In genomic region chr10:132330486-132330833, GRCh38 we compare ENCODE assay signal across 8 cellular contexts. TPM values are rescaled to one million over a fixed set of nuclear protein-coding genes. Genes with fewer than 3 reads are reported as not detected.
A peak's percentile ranks its signal among the peaks of the same experiment; 100 is the strongest.
DNase-seq lines count a peak whose midpoint lies in the region; ATAC-seq, FAIRE-seq and TF ChIP-seq lines count a peak whose summit lies in the region.

No MANE protein-coding gene starts in this region.

- intact Hi-C loops in colonic mucosa (cut with DNase I): no loop called here

- H3K4me3 ChIP-seq in CD4-positive, CD25-positive, alpha-beta regulatory T cell (ENCODE audit: low read depth, low read length): peak overlapping the region; percentile 84
- H3K4me3 ChIP-seq in MG63 (peak overlapping the region; percentile 99), colonic mucosa (peak overlapping the region; percentile 82)

- FAIRE-seq in GM12891 (lab: Jason Lieb, UNC): no peak

- H3K4me1 Mint-ChIP-seq in CD4-positive, CD25-positive, alpha-beta regulatory T cell: peaks cover 26 to 58% (median 37%) of the 10 kb centered on the region in 4 donors
- H3K4me1 Mint-ChIP-seq in nephron progenitor cell: peaks cover 57% of the 10 kb centered on the region

- no peak for TF ChIP-seq CTCF in colonic mucosa (IDR thresholded peaks at IDR 0.05)
- TF ChIP-seq CTCF in nephron progenitor cell (IDR thresholded peaks at IDR 0.05): no peak

- no peak overlapping the region for H3K9ac ChIP-seq in colonic mucosa (ENCODE audit: low read depth in 2 of 2, low read length in 2 of 2)

- no peak for TF ChIP-seq POLR2A in GM12891 (IDR thresholded peaks at IDR 0.05; ENCODE audit: low read depth, low read length)

- ATAC-seq in CD4-positive, CD25-positive, alpha-beta regulatory T cell (ENCODE audit: low read depth in 2 of 2): no peak
- no peak for ATAC-seq in HG03159 (IDR thresholded peaks at IDR 0.05; ENCODE audit: unreplicated experiment)
- ATAC-seq in HG02970 (IDR thresholded peaks at IDR 0.05; ENCODE audit: low FRiP score, unreplicated experiment): no peak

- no peak for DNase-seq in CD4-positive, CD25-positive, alpha-beta regulatory T cell
- DNase-seq in MG63 (no peak), colonic mucosa (no peak), nephron progenitor cell (no peak), SIG-M5 (lab: John Stamatoyannopoulos, UW) (no peak), GM12891 (ENCODE audit: insufficient read length, low spot score) (no peak)

- no peaks in the 10 kb centered on the region for H3K9me3 ChIP-seq in CD4-positive, CD25-positive, alpha-beta regulatory T cell (ENCODE audit: control insufficient read depth in 2 of 2, low read length in 2 of 2)
- H3K9me3 ChIP-seq in MG63 (no peaks in the 10 kb centered on the region), colonic mucosa (no peaks in the 10 kb centered on the region)

- no peaks in the 10 kb centered on the region for H3K27me3 ChIP-seq in CD4-positive, CD25-positive, alpha-beta regulatory T cell (ENCODE audit: control insufficient read depth, insufficient read depth, low read length)
- H3K27me3 ChIP-seq in MG63: no peaks in the 10 kb centered on the region
- no peaks in the 10 kb centered on the region for H3K27me3 ChIP-seq in colonic mucosa

- no peaks in the 10 kb centered on the region for H3K36me3 ChIP-seq in CD4-positive, CD25-positive, alpha-beta regulatory T cell (ENCODE audit: control insufficient read depth, insufficient read depth, low read length)
- H3K36me3 ChIP-seq in MG63 (peaks cover 50% of the 10 kb centered on the region), colonic mucosa (no peaks in the 10 kb centered on the region)

- peak overlapping the region; percentile 68 for H3K27ac ChIP-seq in CD4-positive, CD25-positive, alpha-beta regulatory T cell (ENCODE audit: insufficient read depth, low read length, poor library complexity, severe bottlenecking)
- peak overlapping the region; percentile 8 for H3K27ac ChIP-seq in colonic mucosa

- H3K36me3 Mint-ChIP-seq in CD4-positive, CD25-positive, alpha-beta regulatory T cell: peaks cover 15% of the 10 kb centered on the region
- peaks cover 67% of the 10 kb centered on the region for H3K36me3 Mint-ChIP-seq in nephron progenitor cell (ENCODE audit: low read depth)

- peaks cover 39% of the 10 kb centered on the region for H3K4me1 ChIP-seq in CD4-positive, CD25-positive, alpha-beta regulatory T cell (ENCODE audit: control insufficient read depth, insufficient read depth, low read length, poor library complexity, severe bottlenecking)
- peaks cover 4% of the 10 kb centered on the region for H3K4me1 ChIP-seq in colonic mucosa

- no peaks in the 10 kb centered on the region for H3K27me3 Mint-ChIP-seq in CD4-positive, CD25-positive, alpha-beta regulatory T cell
- peaks cover 13% of the 10 kb centered on the region for H3K27me3 Mint-ChIP-seq in nephron progenitor cell (ENCODE audit: low read depth, poor library complexity)

- peak overlapping the region in 2 of 3 donors; percentile 94 to 95 for H3K27ac Mint-ChIP-seq in CD4-positive, CD25-positive, alpha-beta regulatory T cell
- no peak overlapping the region for H3K27ac Mint-ChIP-seq in nephron progenitor cell

- peaks cover 0 to 1% (median 0%) of the 10 kb centered on the region in 7 donors for H3K9me3 Mint-ChIP-seq in CD4-positive, CD25-positive, alpha-beta regulatory T cell
- H3K9me3 Mint-ChIP-seq in nephron progenitor cell: peaks cover 40% of the 10 kb centered on the region

- H3K4me3 Mint-ChIP-seq in CD4-positive, CD25-positive, alpha-beta regulatory T cell: peak overlapping the region; percentile 90 to 98 (median 94)
- peak overlapping the region; percentile 98 for H3K4me3 Mint-ChIP-seq in nephron progenitor cell

TF ChIP-seq in GM12891, 5 proteins besides CTCF, POLR2A, EP300 and RAD21:
- TF ChIP-seq TAF1 (IDR thresholded peaks at IDR 0.05; ENCODE audit: low read depth, low read length) (no peak), POU2F2 (IDR thresholded peaks at IDR 0.05; ENCODE audit: low read depth, low read length) (no peak), POLR2AphosphoS5 (IDR thresholded peaks at IDR 0.05; ENCODE audit: low read depth, low read length) (no peak), PAX5 (IDR thresholded peaks at IDR 0.05; ENCODE audit: insufficient read depth, low read length, severe bottlenecking) (no peak), SPI1 (IDR thresholded peaks at IDR 0.05; ENCODE audit: low read depth, low read length) (no peak)

RNA-seq across cellular contexts. Expression of gene LRRC27, which starts 1.5 kb away (rescaled TPM):
- 2.6 TPM for total RNA-seq in CD4-positive, CD25-positive, alpha-beta regulatory T cell
- polyA plus RNA-seq in CD4-positive, CD25-positive, alpha-beta regulatory T cell: 1 to 10 TPM in 3 of 4 donors, under 1 TPM in 1; 0.67 to 3.3 (median 2.2) TPM
- 8.3 and 13.7 TPM in 2 replicates for total RNA-seq in MG63 (2014; rRNA removed; shearing (Covaris generic); ENCODE audit: low replicate concordance)
- 1 to 10 TPM; 5.8 to 6.1 TPM for total RNA-seq in colonic mucosa
- 6.0 TPM for polyA plus RNA-seq in GM12891 (2012; ENCODE audit: low read depth, missing spikeins)

RNA-seq across cellular contexts. Expression of gene STK32C, which starts 22.7 kb away (rescaled TPM):
- total RNA-seq in CD4-positive, CD25-positive, alpha-beta regulatory T cell: 6.6 TPM
- 1 to 10 TPM; 3.5 to 7.0 (median 6.5) TPM for polyA plus RNA-seq in CD4-positive, CD25-positive, alpha-beta regulatory T cell
- 25.9 and 36.6 TPM in 2 replicates for total RNA-seq in MG63 (2014; rRNA removed; shearing (Covaris generic); ENCODE audit: low replicate concordance)
- total RNA-seq in colonic mucosa: 10 to 100 TPM in 1 of 2 donors, 1 to 10 TPM in 1; 9.2 to 14.5 TPM
- 16.2 TPM for polyA plus RNA-seq in GM12891 (2012; ENCODE audit: low read depth, missing spikeins)
